1 cellular context compared by ENCODE assay signal in genomic region chr10:113095419-113095818, GRCh38.
TF ChIP-seq lines count a peak whose summit lies in the region.

No MANE protein-coding gene starts in this region.

TF ChIP-seq in SK-N-SH treated with all-trans-retinoic acid at 6 μM for 48 hours, 23 proteins besides CTCF, POLR2A, EP300 and RAD21 (continued from another document):
- TF ChIP-seq PATZ1 (CRISPR knock-in tag; IDR thresholded peaks at IDR 0.05; ENCODE audit: borderline replicate concordance) (no peak), ZFP30 (CRISPR knock-in tag; IDR thresholded peaks at IDR 0.05) (no peak), GLIS3 (CRISPR knock-in tag; IDR thresholded peaks at IDR 0.05) (no peak), RARB (CRISPR knock-in tag; IDR thresholded peaks at IDR 0.05) (no peak), ZC3H10 (CRISPR knock-in tag; IDR thresholded peaks at IDR 0.05) (no peak)
- TF ChIP-seq, protein P1, sequence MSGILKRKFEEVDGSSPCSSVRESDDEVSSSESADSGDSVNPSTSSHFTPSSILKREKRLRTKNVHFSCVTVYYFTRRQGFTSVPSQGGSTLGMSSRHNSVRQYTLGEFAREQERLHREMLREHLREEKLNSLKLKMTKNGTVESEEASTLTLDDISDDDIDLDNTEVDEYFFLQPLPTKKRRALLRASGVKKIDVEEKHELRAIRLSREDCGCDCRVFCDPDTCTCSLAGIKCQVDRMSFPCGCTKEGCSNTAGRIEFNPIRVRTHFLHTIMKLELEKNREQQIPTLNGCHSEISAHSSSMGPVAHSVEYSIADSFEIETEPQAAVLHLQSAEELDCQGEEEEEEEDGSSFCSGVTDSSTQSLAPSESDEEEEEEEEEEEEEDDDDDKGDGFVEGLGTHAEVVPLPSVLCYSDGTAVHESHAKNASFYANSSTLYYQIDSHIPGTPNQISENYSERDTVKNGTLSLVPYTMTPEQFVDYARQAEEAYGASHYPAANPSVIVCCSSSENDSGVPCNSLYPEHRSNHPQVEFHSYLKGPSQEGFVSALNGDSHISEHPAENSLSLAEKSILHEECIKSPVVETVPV (CRISPR knock-in tag; IDR thresholded peaks at IDR 0.05): no peak
